Comparison of ENCODE assay signal across 39 cellular contexts in the genomic region with DNA sequence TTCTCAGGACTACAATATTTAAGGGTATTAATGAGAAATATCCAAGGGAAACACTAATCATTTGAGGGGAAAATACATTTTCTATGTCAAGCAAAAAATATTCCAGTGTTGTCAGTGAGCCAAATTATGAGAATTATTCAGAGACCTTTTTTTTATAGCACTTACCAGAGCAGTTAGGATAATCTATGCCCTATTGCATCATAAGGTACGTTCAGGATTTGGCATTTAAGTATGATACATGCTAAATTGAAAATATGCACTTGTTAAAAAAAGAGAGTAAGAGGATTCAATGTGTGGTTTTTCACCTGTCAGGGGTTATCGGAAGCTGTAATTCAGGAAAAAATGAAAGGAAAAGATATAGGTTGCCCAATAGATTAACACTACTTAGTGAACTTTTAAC. TPM values are rescaled to one million over a fixed set of nuclear protein-coding genes. Genes with fewer than 3 reads are reported as not detected.
"Had no signal": no experiment of that assay in that cellular context is flagged by ENCODE, and none has a peak within 500 bp of the region (broad histone marks: within the 10 kb centered on the region; RNA-seq: fewer than 3 reads in every experiment).

No MANE protein-coding gene starts in this region.

- H3K27ac Mint-ChIP-seq: activated B cell treated with CpG ODN at 0.5 μM for 24 hours; activated CD4-positive, alpha-beta memory T cell treated with anti-CD3 and anti-CD28 coated beads for 36 hours; activated CD4-positive, alpha-beta T cell treated with anti-CD3 and anti-CD28 coated beads, Interleukin-2, amount 10 ng/mL, durations not matched to agents 24 days and 14 days; activated CD8-positive, alpha-beta T cell treated with anti-CD3 and anti-CD28 coated beads for 36 hours; activated naive CD4-positive, alpha-beta T cell treated with anti-CD3 and anti-CD28 coated beads, Interleukin-2, amount 10 ng/mL, durations not matched to agents 7 days and 5 days; activated naive CD4-positive, alpha-beta T cell treated with anti-CD3 and anti-CD28 coated beads, Interleukin-2, amount 50 U/mL, for 24 hours; activated naive CD8-positive, alpha-beta T cell; activated naive CD8-positive, alpha-beta T cell treated with anti-CD3 and anti-CD28 coated beads, Interleukin-2, amount 10 ng/mL, durations not matched to agents 7 days and 5 days; activated naive CD8-positive, alpha-beta T cell treated with anti-CD3 and anti-CD28 coated beads, Interleukin-2, amount 50 U/mL, for 24 hours; activated T-helper 2 cell treated with anti-CD3 and anti-CD28 coated beads, Interferon-gamma antibody, Interleukin-2, Interleukin-4, amounts not matched to agents 10 μg/mL and 5 μg/mL and 100 μg/mL, durations not matched to agents 14 hours and 24 hours and 36 hours; brain; T-helper 1 cell treated with Interleukin-12 subunit alpha and Interleukin-12 subunit beta and Interleukin-4 antibody, amounts not matched to agents 30 μg/mL and 1 μg/mL, for 36 hours; T-helper 2 cell treated with Interferon-gamma antibody and Interleukin-4, amounts not matched to agents 5 μg/mL and 100 μg/mL, for 36 hours had no signal

- H3K27ac ChIP-seq: ascending aorta, cardiac muscle cell, VCaP had no signal

- H3K4me1 ChIP-seq: ascending aorta had no signal

- H3K4me3 ChIP-seq: ascending aorta, cardiac muscle cell had no signal

- FAIRE-seq: bronchial epithelial cell, TTC549 had no signal

- H3K27me3 Mint-ChIP-seq: activated CD4-positive, alpha-beta memory T cell treated with anti-CD3 and anti-CD28 coated beads for 36 hours; activated CD4-positive, alpha-beta T cell treated with anti-CD3 and anti-CD28 coated beads, Interleukin-2, amount 10 ng/mL, durations not matched to agents 24 days and 14 days; activated naive CD4-positive, alpha-beta T cell treated with anti-CD3 and anti-CD28 coated beads, Interleukin-2, amount 10 ng/mL, durations not matched to agents 7 days and 5 days; activated naive CD4-positive, alpha-beta T cell treated with anti-CD3 and anti-CD28 coated beads, Interleukin-2, amount 50 U/mL, for 24 hours; brain; central memory CD8-positive, alpha-beta T cell had no signal

- H3K9me3 ChIP-seq: ascending aorta had no signal

- H3K36me3 Mint-ChIP-seq: activated CD4-positive, alpha-beta memory T cell treated with anti-CD3 and anti-CD28 coated beads for 36 hours; activated naive CD4-positive, alpha-beta T cell treated with anti-CD3 and anti-CD28 coated beads, Interleukin-2, amount 10 ng/mL, durations not matched to agents 7 days and 5 days; activated naive CD4-positive, alpha-beta T cell treated with anti-CD3 and anti-CD28 coated beads, Interleukin-2, amount 50 U/mL, for 24 hours; activated naive CD8-positive, alpha-beta T cell; activated naive CD8-positive, alpha-beta T cell treated with anti-CD3 and anti-CD28 coated beads, Interleukin-2, amount 10 ng/mL, durations not matched to agents 7 days and 5 days; brain had no signal

- ATAC-seq: activated CD8-positive, alpha-beta T cell treated with anti-CD3 and anti-CD28 coated beads for 36 hours; activated naive CD8-positive, alpha-beta T cell treated with anti-CD3 and anti-CD28 coated beads, Interleukin-2, amount 50 U/mL, for 24 hours; activated T-cell treated with anti-CD3 and anti-CD28 coated beads, Interleukin-2, amount 50 U/mL, for 4 hours had no signal

- H3K27me3 ChIP-seq: ascending aorta, cardiac muscle cell had no signal

- H3K9me3 Mint-ChIP-seq: activated B cell treated with CpG ODN at 0.5 μM for 24 hours; activated CD4-positive, alpha-beta T cell treated with anti-CD3 and anti-CD28 coated beads, Interleukin-2, amount 10 ng/mL, durations not matched to agents 24 days and 14 days; activated naive CD4-positive, alpha-beta T cell treated with anti-CD3 and anti-CD28 coated beads, Interleukin-2, amount 10 ng/mL, durations not matched to agents 7 days and 5 days; activated naive CD8-positive, alpha-beta T cell treated with anti-CD3 and anti-CD28 coated beads, Interleukin-2, amount 10 ng/mL, durations not matched to agents 7 days and 5 days; activated T-cell treated with anti-CD3 and anti-CD28 coated beads, Interleukin-2, amount 50 U/mL, for 4 hours; activated T-helper 2 cell treated with anti-CD3 and anti-CD28 coated beads, Interferon-gamma antibody, Interleukin-2, Interleukin-4, amounts not matched to agents 10 μg/mL and 5 μg/mL and 100 μg/mL, durations not matched to agents 14 hours and 24 hours and 36 hours; brain; T-helper 1 cell treated with Interleukin-12 subunit alpha and Interleukin-12 subunit beta and Interleukin-4 antibody, amounts not matched to agents 30 μg/mL and 1 μg/mL, for 36 hours had no signal

- H3K4me3 Mint-ChIP-seq: activated B cell treated with CpG ODN at 0.5 μM for 24 hours; activated CD4-positive, alpha-beta memory T cell treated with anti-CD3 and anti-CD28 coated beads for 36 hours; activated CD4-positive, alpha-beta T cell treated with anti-CD3 and anti-CD28 coated beads, Interleukin-2, amount 10 ng/mL, durations not matched to agents 24 days and 14 days; activated CD8-positive, alpha-beta T cell treated with anti-CD3 and anti-CD28 coated beads for 36 hours; activated naive CD4-positive, alpha-beta T cell treated with anti-CD3 and anti-CD28 coated beads, Interleukin-2, amount 10 ng/mL, durations not matched to agents 7 days and 5 days; activated naive CD4-positive, alpha-beta T cell treated with anti-CD3 and anti-CD28 coated beads, Interleukin-2, amount 50 U/mL, for 24 hours; activated naive CD8-positive, alpha-beta T cell; activated naive CD8-positive, alpha-beta T cell treated with anti-CD3 and anti-CD28 coated beads, Interleukin-2, amount 10 ng/mL, durations not matched to agents 7 days and 5 days; activated naive CD8-positive, alpha-beta T cell treated with anti-CD3 and anti-CD28 coated beads, Interleukin-2, amount 50 U/mL, for 24 hours; activated T-cell treated with anti-CD3 and anti-CD28 coated beads, Interleukin-2, amount 50 U/mL, for 4 hours; brain; central memory CD8-positive, alpha-beta T cell; T-helper 1 cell treated with Interleukin-12 subunit alpha and Interleukin-12 subunit beta and Interleukin-4 antibody, amounts not matched to agents 30 μg/mL and 1 μg/mL, for 36 hours; T-helper 2 cell treated with Interferon-gamma antibody and Interleukin-4, amounts not matched to agents 5 μg/mL and 100 μg/mL, for 36 hours had no signal

- H3K4me1 Mint-ChIP-seq: activated B cell treated with CpG ODN at 0.5 μM for 24 hours; activated CD4-positive, alpha-beta T cell treated with anti-CD3 and anti-CD28 coated beads, Interleukin-2, amount 10 ng/mL, durations not matched to agents 24 days and 14 days; activated naive CD4-positive, alpha-beta T cell treated with anti-CD3 and anti-CD28 coated beads, Interleukin-2, amount 10 ng/mL, durations not matched to agents 7 days and 5 days; activated naive CD4-positive, alpha-beta T cell treated with anti-CD3 and anti-CD28 coated beads, Interleukin-2, amount 50 U/mL, for 24 hours; activated naive CD8-positive, alpha-beta T cell treated with anti-CD3 and anti-CD28 coated beads, Interleukin-2, amount 10 ng/mL, durations not matched to agents 7 days and 5 days; activated naive CD8-positive, alpha-beta T cell treated with anti-CD3 and anti-CD28 coated beads, Interleukin-2, amount 50 U/mL, for 24 hours; brain; central memory CD8-positive, alpha-beta T cell had no signal

- DNase-seq: activated B cell treated with CpG ODN at 0.5 μM for 24 hours; activated CD4-positive, alpha-beta memory T cell treated with anti-CD3 and anti-CD28 coated beads for 36 hours; activated CD4-positive, alpha-beta T cell treated with anti-CD3 and anti-CD28 coated beads for 4 hours; activated CD4-positive, alpha-beta T cell treated with anti-CD3 and anti-CD28 coated beads, Interleukin-2, amount 10 ng/mL, durations not matched to agents 24 days and 14 days; activated CD4-positive, alpha-beta T cell treated with anti-CD3 and anti-CD28 coated beads, Interleukin-2, amount 50 U/mL, for 1 hour; activated CD4-positive, alpha-beta T cell treated with anti-CD3 and anti-CD28 coated beads, Interleukin-2, amount 50 U/mL, for 4 hours; activated CD4-positive, CD25-positive, alpha-beta regulatory T cell treated with anti-CD3 and anti-CD28 coated beads, Interleukin-2, amount 50 U/mL, for 72 hours; activated CD8-positive, alpha-beta memory T cell treated with anti-CD3 and anti-CD28 coated beads, Interleukin-2, amount 50 U/mL, for 4 hours; activated CD8-positive, alpha-beta T cell treated with anti-CD3 and anti-CD28 coated beads for 36 hours; activated effector memory CD4-positive, alpha-beta T cell treated with Interleukin-2 at 50 U/mL for 16 hours; activated gamma-delta T cell; activated naive CD4-positive, alpha-beta T cell treated with anti-CD3 and anti-CD28 coated beads, Interleukin-2, amount 10 ng/mL, durations not matched to agents 7 days and 5 days; activated naive CD4-positive, alpha-beta T cell treated with Interleukin-2 at 50 U/mL for 16 hours; activated naive CD8-positive, alpha-beta T cell treated with anti-CD3 and anti-CD28 coated beads, Interleukin-2, amount 10 ng/mL, durations not matched to agents 7 days and 5 days; activated naive CD8-positive, alpha-beta T cell treated with anti-CD3 and anti-CD28 coated beads, Interleukin-2, amount 50 U/mL, for 24 hours; activated T-cell treated with anti-CD3 and anti-CD28 coated beads for 4 hours; activated T-cell treated with anti-CD3 and anti-CD28 coated beads, Interleukin-2, amount 50 U/mL, for 1 hour; activated T-cell treated with anti-CD3 and anti-CD28 coated beads, Interleukin-2, amount 50 U/mL, for 4 hours; amygdala; anterior cingulate cortex; caudate nucleus; cerebellar nuclear complex; T-helper 1 cell; T-helper 2 cell; T-helper 9 cell had no signal

- H3K36me3 ChIP-seq: ascending aorta, cardiac muscle cell had no signal

RNA-seq across cellular contexts. Expression of a gene that starts 17.2 kb away (rescaled TPM):
- total RNA-seq: activated CD4-positive, alpha-beta memory T cell treated with anti-CD3 and anti-CD28 coated beads for 36 hours; activated CD4-positive, alpha-beta T cell treated with anti-CD3 and anti-CD28 coated beads, Interleukin-2, amount 10 ng/mL, durations not matched to agents 24 days and 14 days; activated CD8-positive, alpha-beta memory T cell treated with anti-CD3 and anti-CD28 coated beads for 36 hours; activated naive CD8-positive, alpha-beta T cell treated with anti-CD3 and anti-CD28 coated beads, Interleukin-2, amount 10 ng/mL, durations not matched to agents 7 days and 5 days; activated T-helper 2 cell treated with anti-CD3 and anti-CD28 coated beads, Interferon-gamma antibody, Interleukin-2, Interleukin-4, amounts not matched to agents 10 μg/mL and 5 μg/mL and 100 μg/mL, durations not matched to agents 14 hours and 24 hours and 36 hours; bronchial epithelial cell; chondrocyte had no signal
